In genomic region chr9:112505607-112506006, GRCh38 we compare ENCODE assay signal across 2 cellular contexts.
TF ChIP-seq lines count a peak whose summit lies in the region.

No MANE protein-coding gene starts in this region.

TF ChIP-seq in GM23338, 12 proteins besides CTCF, POLR2A, EP300 and RAD21 (continued from another document):
- no peak for TF ChIP-seq ETS1 (IDR thresholded peaks at IDR 0.05)
- no peak for TF ChIP-seq POLR2AphosphoS5 (IDR thresholded peaks at IDR 0.05; ENCODE audit: low read depth)
- TF ChIP-seq, protein P1, sequence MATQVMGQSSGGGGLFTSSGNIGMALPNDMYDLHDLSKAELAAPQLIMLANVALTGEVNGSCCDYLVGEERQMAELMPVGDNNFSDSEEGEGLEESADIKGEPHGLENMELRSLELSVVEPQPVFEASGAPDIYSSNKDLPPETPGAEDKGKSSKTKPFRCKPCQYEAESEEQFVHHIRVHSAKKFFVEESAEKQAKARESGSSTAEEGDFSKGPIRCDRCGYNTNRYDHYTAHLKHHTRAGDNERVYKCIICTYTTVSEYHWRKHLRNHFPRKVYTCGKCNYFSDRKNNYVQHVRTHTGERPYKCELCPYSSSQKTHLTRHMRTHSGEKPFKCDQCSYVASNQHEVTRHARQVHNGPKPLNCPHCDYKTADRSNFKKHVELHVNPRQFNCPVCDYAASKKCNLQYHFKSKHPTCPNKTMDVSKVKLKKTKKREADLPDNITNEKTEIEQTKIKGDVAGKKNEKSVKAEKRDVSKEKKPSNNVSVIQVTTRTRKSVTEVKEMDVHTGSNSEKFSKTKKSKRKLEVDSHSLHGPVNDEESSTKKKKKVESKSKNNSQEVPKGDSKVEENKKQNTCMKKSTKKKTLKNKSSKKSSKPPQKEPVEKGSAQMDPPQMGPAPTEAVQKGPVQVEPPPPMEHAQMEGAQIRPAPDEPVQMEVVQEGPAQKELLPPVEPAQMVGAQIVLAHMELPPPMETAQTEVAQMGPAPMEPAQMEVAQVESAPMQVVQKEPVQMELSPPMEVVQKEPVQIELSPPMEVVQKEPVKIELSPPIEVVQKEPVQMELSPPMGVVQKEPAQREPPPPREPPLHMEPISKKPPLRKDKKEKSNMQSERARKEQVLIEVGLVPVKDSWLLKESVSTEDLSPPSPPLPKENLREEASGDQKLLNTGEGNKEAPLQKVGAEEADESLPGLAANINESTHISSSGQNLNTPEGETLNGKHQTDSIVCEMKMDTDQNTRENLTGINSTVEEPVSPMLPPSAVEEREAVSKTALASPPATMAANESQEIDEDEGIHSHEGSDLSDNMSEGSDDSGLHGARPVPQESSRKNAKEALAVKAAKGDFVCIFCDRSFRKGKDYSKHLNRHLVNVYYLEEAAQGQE (IDR thresholded peaks at IDR 0.05; ENCODE audit: unreplicated experiment): no peak
- TF ChIP-seq, protein P2, sequence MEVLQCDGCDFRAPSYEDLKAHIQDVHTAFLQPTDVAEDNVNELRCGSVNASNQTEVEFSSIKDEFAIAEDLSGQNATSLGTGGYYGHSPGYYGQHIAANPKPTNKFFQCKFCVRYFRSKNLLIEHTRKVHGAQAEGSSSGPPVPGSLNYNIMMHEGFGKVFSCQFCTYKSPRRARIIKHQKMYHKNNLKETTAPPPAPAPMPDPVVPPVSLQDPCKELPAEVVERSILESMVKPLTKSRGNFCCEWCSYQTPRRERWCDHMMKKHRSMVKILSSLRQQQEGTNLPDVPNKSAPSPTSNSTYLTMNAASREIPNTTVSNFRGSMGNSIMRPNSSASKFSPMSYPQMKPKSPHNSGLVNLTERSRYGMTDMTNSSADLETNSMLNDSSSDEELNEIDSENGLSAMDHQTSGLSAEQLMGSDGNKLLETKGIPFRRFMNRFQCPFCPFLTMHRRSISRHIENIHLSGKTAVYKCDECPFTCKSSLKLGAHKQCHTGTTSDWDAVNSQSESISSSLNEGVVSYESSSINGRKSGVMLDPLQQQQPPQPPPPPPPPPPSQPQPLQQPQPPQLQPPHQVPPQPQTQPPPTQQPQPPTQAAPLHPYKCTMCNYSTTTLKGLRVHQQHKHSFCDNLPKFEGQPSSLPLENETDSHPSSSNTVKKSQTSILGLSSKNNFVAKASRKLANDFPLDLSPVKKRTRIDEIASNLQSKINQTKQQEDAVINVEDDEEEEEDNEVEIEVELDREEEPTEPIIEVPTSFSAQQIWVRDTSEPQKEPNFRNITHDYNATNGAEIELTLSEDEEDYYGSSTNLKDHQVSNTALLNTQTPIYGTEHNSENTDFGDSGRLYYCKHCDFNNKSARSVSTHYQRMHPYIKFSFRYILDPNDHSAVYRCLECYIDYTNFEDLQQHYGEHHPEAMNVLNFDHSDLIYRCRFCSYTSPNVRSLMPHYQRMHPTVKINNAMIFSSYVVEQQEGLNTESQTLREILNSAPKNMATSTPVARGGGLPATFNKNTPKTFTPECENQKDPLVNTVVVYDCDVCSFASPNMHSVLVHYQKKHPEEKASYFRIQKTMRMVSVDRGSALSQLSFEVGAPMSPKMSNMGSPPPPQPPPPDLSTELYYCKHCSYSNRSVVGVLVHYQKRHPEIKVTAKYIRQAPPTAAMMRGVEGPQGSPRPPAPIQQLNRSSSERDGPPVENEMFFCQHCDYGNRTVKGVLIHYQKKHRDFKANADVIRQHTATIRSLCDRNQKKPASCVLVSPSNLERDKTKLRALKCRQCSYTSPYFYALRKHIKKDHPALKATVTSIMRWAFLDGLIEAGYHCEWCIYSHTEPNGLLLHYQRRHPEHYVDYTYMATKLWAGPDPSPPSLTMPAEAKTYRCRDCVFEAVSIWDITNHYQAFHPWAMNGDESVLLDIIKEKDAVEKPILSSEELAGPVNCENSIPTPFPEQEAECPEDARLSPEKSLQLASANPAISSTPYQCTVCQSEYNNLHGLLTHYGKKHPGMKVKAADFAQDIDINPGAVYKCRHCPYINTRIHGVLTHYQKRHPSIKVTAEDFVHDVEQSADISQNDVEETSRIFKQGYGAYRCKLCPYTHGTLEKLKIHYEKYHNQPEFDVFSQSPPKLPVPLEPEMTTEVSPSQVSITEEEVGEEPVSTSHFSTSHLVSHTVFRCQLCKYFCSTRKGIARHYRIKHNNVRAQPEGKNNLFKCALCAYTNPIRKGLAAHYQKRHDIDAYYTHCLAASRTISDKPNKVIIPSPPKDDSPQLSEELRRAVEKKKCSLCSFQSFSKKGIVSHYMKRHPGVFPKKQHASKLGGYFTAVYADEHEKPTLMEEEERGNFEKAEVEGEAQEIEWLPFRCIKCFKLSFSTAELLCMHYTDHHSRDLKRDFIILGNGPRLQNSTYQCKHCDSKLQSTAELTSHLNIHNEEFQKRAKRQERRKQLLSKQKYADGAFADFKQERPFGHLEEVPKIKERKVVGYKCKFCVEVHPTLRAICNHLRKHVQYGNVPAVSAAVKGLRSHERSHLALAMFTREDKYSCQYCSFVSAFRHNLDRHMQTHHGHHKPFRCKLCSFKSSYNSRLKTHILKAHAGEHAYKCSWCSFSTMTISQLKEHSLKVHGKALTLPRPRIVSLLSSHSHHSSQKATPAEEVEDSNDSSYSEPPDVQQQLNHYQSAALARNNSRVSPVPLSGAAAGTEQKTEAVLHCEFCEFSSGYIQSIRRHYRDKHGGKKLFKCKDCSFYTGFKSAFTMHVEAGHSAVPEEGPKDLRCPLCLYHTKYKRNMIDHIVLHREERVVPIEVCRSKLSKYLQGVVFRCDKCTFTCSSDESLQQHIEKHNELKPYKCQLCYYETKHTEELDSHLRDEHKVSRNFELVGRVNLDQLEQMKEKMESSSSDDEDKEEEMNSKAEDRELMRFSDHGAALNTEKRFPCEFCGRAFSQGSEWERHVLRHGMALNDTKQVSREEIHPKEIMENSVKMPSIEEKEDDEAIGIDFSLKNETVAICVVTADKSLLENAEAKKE (CRISPR knock-in tag; IDR thresholded peaks at IDR 0.05): no peak
- TF ChIP-seq ZNF114 (CRISPR knock-in tag; IDR thresholded peaks at IDR 0.05): no peak
- TF ChIP-seq ZNF331 (CRISPR knock-in tag; IDR thresholded peaks at IDR 0.05; ENCODE audit: low read depth): no peak

TF ChIP-seq in HepG2, 621 proteins besides CTCF, POLR2A, EP300 and RAD21 (continued from another document and continues in another):
- TF ChIP-seq RXRB (CRISPR knock-in tag; IDR thresholded peaks at IDR 0.05; ENCODE audit: borderline replicate concordance): peak; percentile 49; the same call in 1 of the 2 replicates
- TF ChIP-seq FOXO1 (CRISPR knock-in tag; IDR thresholded peaks at IDR 0.05): peak; percentile 81
- TF ChIP-seq ZBTB20 (CRISPR knock-in tag; IDR thresholded peaks at IDR 0.05; ENCODE audit: borderline replicate concordance, low read depth): no peak; the same call in 1 of the 2 replicates
- peak; percentile 71 for TF ChIP-seq SOX5 (CRISPR knock-in tag; IDR thresholded peaks at IDR 0.05; ENCODE audit: borderline replicate concordance)
- TF ChIP-seq, protein P3, sequence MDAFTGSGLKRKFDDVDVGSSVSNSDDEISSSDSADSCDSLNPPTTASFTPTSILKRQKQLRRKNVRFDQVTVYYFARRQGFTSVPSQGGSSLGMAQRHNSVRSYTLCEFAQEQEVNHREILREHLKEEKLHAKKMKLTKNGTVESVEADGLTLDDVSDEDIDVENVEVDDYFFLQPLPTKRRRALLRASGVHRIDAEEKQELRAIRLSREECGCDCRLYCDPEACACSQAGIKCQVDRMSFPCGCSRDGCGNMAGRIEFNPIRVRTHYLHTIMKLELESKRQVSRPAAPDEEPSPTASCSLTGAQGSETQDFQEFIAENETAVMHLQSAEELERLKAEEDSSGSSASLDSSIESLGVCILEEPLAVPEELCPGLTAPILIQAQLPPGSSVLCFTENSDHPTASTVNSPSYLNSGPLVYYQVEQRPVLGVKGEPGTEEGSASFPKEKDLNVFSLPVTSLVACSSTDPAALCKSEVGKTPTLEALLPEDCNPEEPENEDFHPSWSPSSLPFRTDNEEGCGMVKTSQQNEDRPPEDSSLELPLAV (CRISPR knock-in tag; conservative IDR thresholded peaks at IDR 0.05; ENCODE audit: low read depth): no peak
- TF ChIP-seq SOX6 (IDR thresholded peaks at IDR 0.05): no peak
- peak; percentile 72 for TF ChIP-seq SOX6 (CRISPR knock-in tag; IDR thresholded peaks at IDR 0.05)
- TF ChIP-seq HNRNPUL1 (IDR thresholded peaks at IDR 0.05; ENCODE audit: low read depth, low read length): no peak
- TF ChIP-seq SUZ12 (IDR thresholded peaks at IDR 0.05; ENCODE audit: low read depth, low read length): no peak
- TF ChIP-seq, protein P4, sequence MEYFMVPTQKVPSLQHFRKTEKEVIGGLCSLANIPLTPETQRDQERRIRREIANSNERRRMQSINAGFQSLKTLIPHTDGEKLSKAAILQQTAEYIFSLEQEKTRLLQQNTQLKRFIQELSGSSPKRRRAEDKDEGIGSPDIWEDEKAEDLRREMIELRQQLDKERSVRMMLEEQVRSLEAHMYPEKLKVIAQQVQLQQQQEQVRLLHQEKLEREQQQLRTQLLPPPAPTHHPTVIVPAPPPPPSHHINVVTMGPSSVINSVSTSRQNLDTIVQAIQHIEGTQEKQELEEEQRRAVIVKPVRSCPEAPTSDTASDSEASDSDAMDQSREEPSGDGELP (IDR thresholded peaks at IDR 0.05; ENCODE audit: borderline replicate concordance, low read depth): peak; percentile 80
- peak; percentile 25; the same call in 1 of the 2 replicates for TF ChIP-seq TBX2 (CRISPR knock-in tag; IDR thresholded peaks at IDR 0.05; ENCODE audit: borderline replicate concordance)
- TF ChIP-seq GFI1 (CRISPR knock-in tag; IDR thresholded peaks at IDR 0.05; ENCODE audit: borderline replicate concordance): peak; percentile 99
- no peak for TF ChIP-seq ZNF282 (IDR thresholded peaks at IDR 0.05; ENCODE audit: partially characterized antibody)
- no peak for TF ChIP-seq ZNF773 (CRISPR knock-in tag; IDR thresholded peaks at IDR 0.05; ENCODE audit: borderline replicate concordance)
- TF ChIP-seq FOXJ3 (CRISPR knock-in tag; IDR thresholded peaks at IDR 0.05; ENCODE audit: borderline replicate concordance): peak; percentile 74; the same call in 1 of the 2 replicates
- TF ChIP-seq ZNF883 (CRISPR knock-in tag; IDR thresholded peaks at IDR 0.05; ENCODE audit: not compliant biosample characterization): no peak
- TF ChIP-seq ZSCAN31 (CRISPR knock-in tag; IDR thresholded peaks at IDR 0.05; ENCODE audit: low read depth): no peak
- no peak for TF ChIP-seq ZNF451 (CRISPR knock-in tag; IDR thresholded peaks at IDR 0.05)
- TF ChIP-seq SP5 (CRISPR knock-in tag; IDR thresholded peaks at IDR 0.05; ENCODE audit: borderline replicate concordance, low read depth): peak; percentile 76
- TF ChIP-seq ZBTB49 (CRISPR knock-in tag; IDR thresholded peaks at IDR 0.05; ENCODE audit: borderline replicate concordance): no peak
- no peak for TF ChIP-seq PRDM15 (CRISPR knock-in tag; IDR thresholded peaks at IDR 0.05)
- no peak for TF ChIP-seq MTA1 (CRISPR knock-in tag; IDR thresholded peaks at IDR 0.05; ENCODE audit: borderline replicate concordance)
- TF ChIP-seq CEBPB (IDR thresholded peaks at IDR 0.05; ENCODE audit: borderline replicate concordance, low read depth, low read length): no peak
- TF ChIP-seq, protein P5, sequence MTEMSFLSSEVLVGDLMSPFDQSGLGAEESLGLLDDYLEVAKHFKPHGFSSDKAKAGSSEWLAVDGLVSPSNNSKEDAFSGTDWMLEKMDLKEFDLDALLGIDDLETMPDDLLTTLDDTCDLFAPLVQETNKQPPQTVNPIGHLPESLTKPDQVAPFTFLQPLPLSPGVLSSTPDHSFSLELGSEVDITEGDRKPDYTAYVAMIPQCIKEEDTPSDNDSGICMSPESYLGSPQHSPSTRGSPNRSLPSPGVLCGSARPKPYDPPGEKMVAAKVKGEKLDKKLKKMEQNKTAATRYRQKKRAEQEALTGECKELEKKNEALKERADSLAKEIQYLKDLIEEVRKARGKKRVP (CRISPR knock-in tag; IDR thresholded peaks at IDR 0.05): 0 out of 4 replicates have a peak, but pooled peaks of 1 of the 2 experiments have one; percentile 28
- no peak for TF ChIP-seq ATF7 (IDR thresholded peaks at IDR 0.05)
- TF ChIP-seq ATF7 (CRISPR knock-in tag; IDR thresholded peaks at IDR 0.05): no peak
